Comparison of ENCODE assay signal across 8 cellular contexts in genomic region chr2:202376460-202377307, GRCh38.
A peak's percentile ranks its signal among the peaks of the same experiment; 100 is the strongest.
DNase-seq lines count a peak whose midpoint lies in the region; ATAC-seq and TF ChIP-seq lines count a peak whose summit lies in the region.

No MANE protein-coding gene starts in this region.

- peak; percentile 20 for ATAC-seq in GM19043 (IDR thresholded peaks at IDR 0.05; ENCODE audit: low read depth, unreplicated experiment)
- peak; percentile 37 for ATAC-seq in HG03354 (IDR thresholded peaks at IDR 0.05; ENCODE audit: poor library complexity, severe bottlenecking, unreplicated experiment)
- peak; percentile 31 for ATAC-seq in SK-N-SH treated with all-trans-retinoic acid at 6 μM for 48 hours

- H3K9ac ChIP-seq in rectal smooth muscle tissue (ENCODE audit: low read length), result peak overlapping the region; percentile 94

- H3K27ac ChIP-seq in angular gyrus (ENCODE audit: low read depth, low read length) (peak overlapping the region; percentile 83), rectal smooth muscle tissue (ENCODE audit: low read depth, low read length) (peak overlapping the region; percentile 98)

- peak overlapping the region; percentile 94 for H3K4me3 ChIP-seq in AG10803 (ENCODE audit: low read length)
- peak overlapping the region; percentile 98 for H3K4me3 ChIP-seq in rectal smooth muscle tissue (ENCODE audit: low read length)

- DNase-seq in AG10803 (ENCODE audit: low read depth) (peak; percentile 29), hepatic stellate cell (ENCODE audit: low spot score) (peak; percentile 47), NCI-H1436 (lab: John Stamatoyannopoulos, UW) (no peak)

- H3K27me3 ChIP-seq in rectal smooth muscle tissue (ENCODE audit: control insufficient read depth, insufficient read depth, low read length), result no peaks in the 10 kb centered on the region

- no peaks in the 10 kb centered on the region for H3K36me3 ChIP-seq in rectal smooth muscle tissue (ENCODE audit: control insufficient read depth, insufficient read depth, low read length)

- H3K4me1 ChIP-seq in rectal smooth muscle tissue (ENCODE audit: control insufficient read depth, insufficient read depth, low read length), result peaks cover 12% of the 10 kb centered on the region

- TF ChIP-seq CTCF in AG10803 (conservative IDR thresholded peaks at IDR 0.05; ENCODE audit: low read length), result no peak

TF ChIP-seq in SK-N-SH treated with all-trans-retinoic acid at 6 μM for 48 hours, 23 proteins besides CTCF, POLR2A, EP300 and RAD21:
- TF ChIP-seq ZNF8 (CRISPR knock-in tag; IDR thresholded peaks at IDR 0.05), result no peak
- no peak for TF ChIP-seq ZNF565 (CRISPR knock-in tag; conservative IDR thresholded peaks at IDR 0.05; ENCODE audit: low read depth)
- TF ChIP-seq, protein P1, sequence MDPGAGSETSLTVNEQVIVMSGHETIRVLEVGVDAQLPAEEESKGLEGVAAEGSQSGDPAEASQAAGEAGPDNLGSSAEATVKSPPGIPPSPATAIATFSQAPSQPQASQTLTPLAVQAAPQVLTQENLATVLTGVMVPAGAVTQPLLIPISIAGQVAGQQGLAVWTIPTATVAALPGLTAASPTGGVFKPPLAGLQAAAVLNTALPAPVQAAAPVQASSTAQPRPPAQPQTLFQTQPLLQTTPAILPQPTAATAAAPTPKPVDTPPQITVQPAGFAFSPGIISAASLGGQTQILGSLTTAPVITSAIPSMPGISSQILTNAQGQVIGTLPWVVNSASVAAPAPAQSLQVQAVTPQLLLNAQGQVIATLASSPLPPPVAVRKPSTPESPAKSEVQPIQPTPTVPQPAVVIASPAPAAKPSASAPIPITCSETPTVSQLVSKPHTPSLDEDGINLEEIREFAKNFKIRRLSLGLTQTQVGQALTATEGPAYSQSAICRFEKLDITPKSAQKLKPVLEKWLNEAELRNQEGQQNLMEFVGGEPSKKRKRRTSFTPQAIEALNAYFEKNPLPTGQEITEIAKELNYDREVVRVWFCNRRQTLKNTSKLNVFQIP (CRISPR knock-in tag; IDR thresholded peaks at IDR 0.05; ENCODE audit: borderline replicate concordance, low read depth), result no peak
- TF ChIP-seq SNAI2 (CRISPR knock-in tag; IDR thresholded peaks at IDR 0.05), result no peak
- no peak for TF ChIP-seq TOX (CRISPR knock-in tag; IDR thresholded peaks at IDR 0.05; ENCODE audit: borderline replicate concordance)
- TF ChIP-seq ZC3H10 (CRISPR knock-in tag; IDR thresholded peaks at IDR 0.05), result no peak
- TF ChIP-seq ESRRG (CRISPR knock-in tag; IDR thresholded peaks at IDR 0.05), result no peak
- no peak for TF ChIP-seq PATZ1 (CRISPR knock-in tag; IDR thresholded peaks at IDR 0.05; ENCODE audit: borderline replicate concordance)
- no peak for TF ChIP-seq RARB (CRISPR knock-in tag; IDR thresholded peaks at IDR 0.05)
- TF ChIP-seq CREB5 (CRISPR knock-in tag; IDR thresholded peaks at IDR 0.05; ENCODE audit: low read depth), result no peak
- no peak for TF ChIP-seq TSHZ2 (CRISPR knock-in tag; IDR thresholded peaks at IDR 0.05)
- TF ChIP-seq, protein P2, sequence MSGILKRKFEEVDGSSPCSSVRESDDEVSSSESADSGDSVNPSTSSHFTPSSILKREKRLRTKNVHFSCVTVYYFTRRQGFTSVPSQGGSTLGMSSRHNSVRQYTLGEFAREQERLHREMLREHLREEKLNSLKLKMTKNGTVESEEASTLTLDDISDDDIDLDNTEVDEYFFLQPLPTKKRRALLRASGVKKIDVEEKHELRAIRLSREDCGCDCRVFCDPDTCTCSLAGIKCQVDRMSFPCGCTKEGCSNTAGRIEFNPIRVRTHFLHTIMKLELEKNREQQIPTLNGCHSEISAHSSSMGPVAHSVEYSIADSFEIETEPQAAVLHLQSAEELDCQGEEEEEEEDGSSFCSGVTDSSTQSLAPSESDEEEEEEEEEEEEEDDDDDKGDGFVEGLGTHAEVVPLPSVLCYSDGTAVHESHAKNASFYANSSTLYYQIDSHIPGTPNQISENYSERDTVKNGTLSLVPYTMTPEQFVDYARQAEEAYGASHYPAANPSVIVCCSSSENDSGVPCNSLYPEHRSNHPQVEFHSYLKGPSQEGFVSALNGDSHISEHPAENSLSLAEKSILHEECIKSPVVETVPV (CRISPR knock-in tag; IDR thresholded peaks at IDR 0.05), result no peak
- TF ChIP-seq PPARA (CRISPR knock-in tag; IDR thresholded peaks at IDR 0.05; ENCODE audit: borderline replicate concordance), result no peak
- no peak for TF ChIP-seq OSR1 (CRISPR knock-in tag; IDR thresholded peaks at IDR 0.05)
- TF ChIP-seq CSDC2 (CRISPR knock-in tag; IDR thresholded peaks at IDR 0.05), result no peak
